Comparison of ENCODE assay signal across 10 cellular contexts in the genomic region with DNA sequence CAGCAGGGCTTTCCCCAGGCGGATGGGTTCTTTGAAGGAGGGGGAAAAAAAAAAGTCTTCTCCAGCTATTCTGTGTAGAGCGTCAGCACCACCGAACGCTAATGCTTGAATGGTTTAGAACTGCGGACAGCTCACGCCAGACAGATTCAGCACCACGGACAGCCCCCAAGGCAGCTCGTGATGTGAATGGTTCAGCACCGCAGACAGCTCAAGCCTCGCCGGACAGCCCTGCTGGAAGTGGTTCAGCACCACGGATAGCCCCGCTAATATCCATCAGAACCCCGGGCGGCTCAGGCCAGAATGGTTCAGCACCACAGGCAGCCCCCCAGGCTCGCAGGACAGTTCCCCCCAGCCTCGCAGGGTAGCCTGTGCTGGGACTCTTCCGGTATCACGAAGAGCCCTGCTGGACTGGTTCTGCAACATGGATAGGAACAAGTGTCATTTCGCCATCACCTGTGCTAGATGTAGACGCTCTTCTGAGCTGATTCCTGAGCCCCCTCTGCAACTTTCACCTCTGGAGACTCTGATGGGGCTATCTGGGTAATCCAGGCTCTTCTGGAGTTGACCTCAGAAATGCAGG. TPM values are rescaled to one million over a fixed set of nuclear protein-coding genes. Genes with fewer than 3 reads are reported as not detected.
DNase-seq lines count a peak whose midpoint lies in the region; ATAC-seq lines count a peak whose summit lies in the region.
"Had no signal": no experiment of that assay in that cellular context is flagged by ENCODE, and none has a peak within 500 bp of the region (broad histone marks: within the 10 kb centered on the region; RNA-seq: fewer than 3 reads in every experiment).

No MANE protein-coding gene starts in this region.

- DNase-seq in DMS 273 treated with DMSO at 0.1 percent for 48 hours (lab: John Stamatoyannopoulos, UW) (peak; percentile 3), MG63 (peak; percentile 72), adipocyte (ENCODE audit: low read depth) (peak; percentile 84), right cardiac atrium (peak; percentile 84 to 91 (median 91)), retina (peak; percentile 82)
- DNase-seq in NK-92 treated with Interleukin-12 subunit alpha and Interleukin-12 subunit beta, amount 100 ng/mL, for 24 hours (lab: John Stamatoyannopoulos, UW), result no peak

- H3K9ac ChIP-seq in adipocyte (ENCODE audit: low read length), result no peak overlapping the region

- H3K27me3 ChIP-seq in MG63, result no peaks in the 10 kb centered on the region
- no peaks in the 10 kb centered on the region for H3K27me3 ChIP-seq in adipocyte (replicated peaks; ENCODE audit: control insufficient read depth, insufficient read depth, low read length)
- H3K27me3 ChIP-seq in right cardiac atrium (ENCODE audit: control insufficient read depth, insufficient read depth), result no peaks in the 10 kb centered on the region
- H3K27me3 ChIP-seq: ascending aorta had no signal

- intact Hi-C loops in right cardiac atrium (cut with DNase I), result no loop called here

- H3K9me3 ChIP-seq in MG63, result peaks cover 25% of the 10 kb centered on the region
- peaks cover 11% of the 10 kb centered on the region for H3K9me3 ChIP-seq in adipocyte (ENCODE audit: control insufficient read depth, low read length)
- H3K9me3 ChIP-seq in right cardiac atrium (ENCODE audit: control insufficient read depth, low read length), result no peaks in the 10 kb centered on the region

- no peak overlapping the region for H3K27ac ChIP-seq in right cardiac atrium (ENCODE audit: low read length)
- H3K27ac ChIP-seq: ascending aorta, thoracic aorta had no signal

- H3K36me3 ChIP-seq in MG63 (no peaks in the 10 kb centered on the region), adipocyte (ENCODE audit: control insufficient read depth, insufficient read depth, low read length, severe bottlenecking) (no peaks in the 10 kb centered on the region)
- H3K36me3 ChIP-seq: ascending aorta, thoracic aorta had no signal

- peak; percentile 72 to 88 for ATAC-seq in right cardiac atrium
- ATAC-seq in HG02623 (IDR thresholded peaks at IDR 0.05; ENCODE audit: unreplicated experiment), result no peak
- ATAC-seq in GM21723 (IDR thresholded peaks at IDR 0.05; ENCODE audit: unreplicated experiment), result no peak

- H3K4me3 ChIP-seq in MG63 (no peak overlapping the region), adipocyte (ENCODE audit: low read length) (no peak overlapping the region), right cardiac atrium (ENCODE audit: low read length) (no peak overlapping the region)
- H3K4me3 ChIP-seq: ascending aorta, thoracic aorta had no signal

- H3K4me1 ChIP-seq in adipocyte (ENCODE audit: control insufficient read depth, insufficient read depth, low read length), result no peaks in the 10 kb centered on the region
- no peaks in the 10 kb centered on the region for H3K4me1 ChIP-seq in right cardiac atrium (ENCODE audit: control insufficient read depth, insufficient read depth, low read length)
- H3K4me1 ChIP-seq: ascending aorta had no signal

- WGBS in right cardiac atrium, result 11% methylated on average over 21 of the region's 21 CpGs

RNA-seq across cellular contexts. Expression of a gene that starts 4.9 kb away (rescaled TPM):
- not detected in 2 replicates for total RNA-seq in MG63 (2014; rRNA removed; shearing (Covaris generic); ENCODE audit: low replicate concordance)
- total RNA-seq in right cardiac atrium, result under 1 TPM in 2 of 4 donors, not detected in 2; 0.31 to 0.40 TPM
- 0.18 TPM for polyA plus RNA-seq in right cardiac atrium
- total RNA-seq: ascending aorta had no signal

RNA-seq across cellular contexts. Expression of a gene that starts 33.5 kb away (rescaled TPM):
- total RNA-seq in MG63 (2014; rRNA removed; shearing (Covaris generic); ENCODE audit: low replicate concordance), result not detected in 2 replicates
- 1 to 10 TPM; 3.6 to 7.4 (median 6.1) TPM for total RNA-seq in right cardiac atrium
- polyA plus RNA-seq in right cardiac atrium, result 1.6 TPM

RNA-seq across cellular contexts. Expression of a gene that starts 43.0 kb away (rescaled TPM):
- 12.7 and 15.9 TPM in 2 replicates for total RNA-seq in MG63 (2014; rRNA removed; shearing (Covaris generic); ENCODE audit: low replicate concordance)
- total RNA-seq in right cardiac atrium, result 1 to 10 TPM; 5.7 to 7.5 (median 6.4) TPM
- polyA plus RNA-seq in right cardiac atrium, result 5.0 TPM

Comparison
In these comparisons a context has a peak if more than half of its experiments do, and no peak if none do; other contexts are left out.
1. ATAC-seq: peak in right cardiac atrium (2 of 2); none in HG02623 (single experiment) and GM21723 (single experiment).